1 cellular context compared by ENCODE assay signal in genomic region chr6:31041372-31041974, GRCh38.
TF ChIP-seq lines count a peak whose summit lies in the region.

No MANE protein-coding gene starts in this region.

TF ChIP-seq in GM23338, 12 proteins besides CTCF, POLR2A, EP300 and RAD21 (continued from another document):
- TF ChIP-seq, protein P1, sequence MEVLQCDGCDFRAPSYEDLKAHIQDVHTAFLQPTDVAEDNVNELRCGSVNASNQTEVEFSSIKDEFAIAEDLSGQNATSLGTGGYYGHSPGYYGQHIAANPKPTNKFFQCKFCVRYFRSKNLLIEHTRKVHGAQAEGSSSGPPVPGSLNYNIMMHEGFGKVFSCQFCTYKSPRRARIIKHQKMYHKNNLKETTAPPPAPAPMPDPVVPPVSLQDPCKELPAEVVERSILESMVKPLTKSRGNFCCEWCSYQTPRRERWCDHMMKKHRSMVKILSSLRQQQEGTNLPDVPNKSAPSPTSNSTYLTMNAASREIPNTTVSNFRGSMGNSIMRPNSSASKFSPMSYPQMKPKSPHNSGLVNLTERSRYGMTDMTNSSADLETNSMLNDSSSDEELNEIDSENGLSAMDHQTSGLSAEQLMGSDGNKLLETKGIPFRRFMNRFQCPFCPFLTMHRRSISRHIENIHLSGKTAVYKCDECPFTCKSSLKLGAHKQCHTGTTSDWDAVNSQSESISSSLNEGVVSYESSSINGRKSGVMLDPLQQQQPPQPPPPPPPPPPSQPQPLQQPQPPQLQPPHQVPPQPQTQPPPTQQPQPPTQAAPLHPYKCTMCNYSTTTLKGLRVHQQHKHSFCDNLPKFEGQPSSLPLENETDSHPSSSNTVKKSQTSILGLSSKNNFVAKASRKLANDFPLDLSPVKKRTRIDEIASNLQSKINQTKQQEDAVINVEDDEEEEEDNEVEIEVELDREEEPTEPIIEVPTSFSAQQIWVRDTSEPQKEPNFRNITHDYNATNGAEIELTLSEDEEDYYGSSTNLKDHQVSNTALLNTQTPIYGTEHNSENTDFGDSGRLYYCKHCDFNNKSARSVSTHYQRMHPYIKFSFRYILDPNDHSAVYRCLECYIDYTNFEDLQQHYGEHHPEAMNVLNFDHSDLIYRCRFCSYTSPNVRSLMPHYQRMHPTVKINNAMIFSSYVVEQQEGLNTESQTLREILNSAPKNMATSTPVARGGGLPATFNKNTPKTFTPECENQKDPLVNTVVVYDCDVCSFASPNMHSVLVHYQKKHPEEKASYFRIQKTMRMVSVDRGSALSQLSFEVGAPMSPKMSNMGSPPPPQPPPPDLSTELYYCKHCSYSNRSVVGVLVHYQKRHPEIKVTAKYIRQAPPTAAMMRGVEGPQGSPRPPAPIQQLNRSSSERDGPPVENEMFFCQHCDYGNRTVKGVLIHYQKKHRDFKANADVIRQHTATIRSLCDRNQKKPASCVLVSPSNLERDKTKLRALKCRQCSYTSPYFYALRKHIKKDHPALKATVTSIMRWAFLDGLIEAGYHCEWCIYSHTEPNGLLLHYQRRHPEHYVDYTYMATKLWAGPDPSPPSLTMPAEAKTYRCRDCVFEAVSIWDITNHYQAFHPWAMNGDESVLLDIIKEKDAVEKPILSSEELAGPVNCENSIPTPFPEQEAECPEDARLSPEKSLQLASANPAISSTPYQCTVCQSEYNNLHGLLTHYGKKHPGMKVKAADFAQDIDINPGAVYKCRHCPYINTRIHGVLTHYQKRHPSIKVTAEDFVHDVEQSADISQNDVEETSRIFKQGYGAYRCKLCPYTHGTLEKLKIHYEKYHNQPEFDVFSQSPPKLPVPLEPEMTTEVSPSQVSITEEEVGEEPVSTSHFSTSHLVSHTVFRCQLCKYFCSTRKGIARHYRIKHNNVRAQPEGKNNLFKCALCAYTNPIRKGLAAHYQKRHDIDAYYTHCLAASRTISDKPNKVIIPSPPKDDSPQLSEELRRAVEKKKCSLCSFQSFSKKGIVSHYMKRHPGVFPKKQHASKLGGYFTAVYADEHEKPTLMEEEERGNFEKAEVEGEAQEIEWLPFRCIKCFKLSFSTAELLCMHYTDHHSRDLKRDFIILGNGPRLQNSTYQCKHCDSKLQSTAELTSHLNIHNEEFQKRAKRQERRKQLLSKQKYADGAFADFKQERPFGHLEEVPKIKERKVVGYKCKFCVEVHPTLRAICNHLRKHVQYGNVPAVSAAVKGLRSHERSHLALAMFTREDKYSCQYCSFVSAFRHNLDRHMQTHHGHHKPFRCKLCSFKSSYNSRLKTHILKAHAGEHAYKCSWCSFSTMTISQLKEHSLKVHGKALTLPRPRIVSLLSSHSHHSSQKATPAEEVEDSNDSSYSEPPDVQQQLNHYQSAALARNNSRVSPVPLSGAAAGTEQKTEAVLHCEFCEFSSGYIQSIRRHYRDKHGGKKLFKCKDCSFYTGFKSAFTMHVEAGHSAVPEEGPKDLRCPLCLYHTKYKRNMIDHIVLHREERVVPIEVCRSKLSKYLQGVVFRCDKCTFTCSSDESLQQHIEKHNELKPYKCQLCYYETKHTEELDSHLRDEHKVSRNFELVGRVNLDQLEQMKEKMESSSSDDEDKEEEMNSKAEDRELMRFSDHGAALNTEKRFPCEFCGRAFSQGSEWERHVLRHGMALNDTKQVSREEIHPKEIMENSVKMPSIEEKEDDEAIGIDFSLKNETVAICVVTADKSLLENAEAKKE (CRISPR knock-in tag; IDR thresholded peaks at IDR 0.05) = no peak
- TF ChIP-seq EZH2 (IDR thresholded peaks at IDR 0.05; ENCODE audit: low read depth, unreplicated experiment) (no peak), NANOG (IDR thresholded peaks at IDR 0.05; ENCODE audit: borderline replicate concordance) (no peak), JUNB (IDR thresholded peaks at IDR 0.05; ENCODE audit: unreplicated experiment) (no peak), ETS1 (IDR thresholded peaks at IDR 0.05) (no peak), ZNF331 (CRISPR knock-in tag; IDR thresholded peaks at IDR 0.05; ENCODE audit: low read depth) (no peak), CREB1 (CRISPR knock-in tag; IDR thresholded peaks at IDR 0.05; ENCODE audit: low read depth) (no peak)
TF ChIP-seq in GM23338: peak in this region for 0.
